ENCODE assay signal across 33 cellular contexts in genomic region chr2:108941767-108942166, GRCh38. TPM values are rescaled to one million over a fixed set of nuclear protein-coding genes. Genes with fewer than 3 reads are reported as not detected.
"Had no signal": no experiment of that assay in that cellular context is flagged by ENCODE, and none has a peak within 500 bp of the region (broad histone marks: within the 10 kb centered on the region; RNA-seq: fewer than 3 reads in every experiment).

No MANE protein-coding gene starts in this region.

- DNase-seq: activated CD4-positive, alpha-beta memory T cell treated with anti-CD3 and anti-CD28 coated beads for 36 hours; activated CD4-positive, alpha-beta T cell treated with anti-CD3 and anti-CD28 coated beads, Interleukin-2, amount 10 ng/mL, durations not matched to agents 7 days and 5 days; activated CD8-positive, alpha-beta memory T cell treated with anti-CD3 and anti-CD28 coated beads, Interleukin-2, amount 50 U/mL, for 4 hours; activated naive CD4-positive, alpha-beta T cell treated with anti-CD3 and anti-CD28 coated beads, Interleukin-2, amount 10 ng/mL, durations not matched to agents 7 days and 5 days; activated naive CD8-positive, alpha-beta T cell treated with anti-CD3 and anti-CD28 coated beads, Interleukin-2, amount 10 ng/mL, durations not matched to agents 7 days and 5 days; activated T-cell treated with anti-CD3 and anti-CD28 coated beads for 4 hours; activated T-cell treated with anti-CD3 and anti-CD28 coated beads, Interleukin-2, amount 50 U/mL, for 72 hours; amygdala; Kasumi-1; KG1; MG63; NCI-H1048; NCI-H1105 treated with DMSO at 0.1 percent for 48 hours; NCI-H1436; NCI-H1694; NCI-H1930; NCI-H2081 treated with DMSO at 0.1 percent for 48 hours; NCI-H226; NCI-H524 treated with DMSO at 0.1 percent for 48 hours; NK-92 treated with Interleukin-12 subunit alpha and Interleukin-12 subunit beta, amount 100 ng/mL, for 24 hours; PC-3; RPMI8226; SHP77 treated with DMSO at 0.1 percent for 48 hours; SK-N-SH had no signal

- H3K9ac ChIP-seq: SK-N-SH had no signal

- H3K36me3 ChIP-seq: ascending aorta, cardiac muscle cell, MG63, Peyer's patch, SJSA1 had no signal

- H3K27ac Mint-ChIP-seq: activated CD4-positive, alpha-beta memory T cell treated with anti-CD3 and anti-CD28 coated beads for 36 hours; activated CD4-positive, alpha-beta T cell treated with anti-CD3 and anti-CD28 coated beads, Interleukin-2, amount 10 ng/mL, durations not matched to agents 7 days and 5 days; activated naive CD4-positive, alpha-beta T cell treated with anti-CD3 and anti-CD28 coated beads, Interleukin-2, amount 10 ng/mL, durations not matched to agents 7 days and 5 days; activated naive CD8-positive, alpha-beta T cell treated with anti-CD3 and anti-CD28 coated beads, Interleukin-2, amount 10 ng/mL, durations not matched to agents 7 days and 5 days; activated T-cell treated with anti-CD3 and anti-CD28 coated beads, Interleukin-2, amount 50 U/mL, for 72 hours; activated T-helper 17 cell treated with anti-CD3 and anti-CD28 coated beads, Interleukin-2, amount 50 U/mL, for 72 hours; T-helper 1 cell treated with Interleukin-12 subunit alpha and Interleukin-12 subunit beta and Interleukin-4 antibody, amounts not matched to agents 30 μg/mL and 1 μg/mL, for 36 hours; T-helper 2 cell treated with Interferon-gamma antibody and Interleukin-4, amounts not matched to agents 5 μg/mL and 100 μg/mL, for 36 hours had no signal

- H3K4me1 Mint-ChIP-seq: central memory CD8-positive, alpha-beta T cell had no signal

- H3K9me3 ChIP-seq: ascending aorta, MG63, SJSA1, SK-N-SH had no signal

- H3K27me3 Mint-ChIP-seq: activated CD4-positive, alpha-beta memory T cell treated with anti-CD3 and anti-CD28 coated beads for 36 hours; activated CD4-positive, alpha-beta T cell treated with anti-CD3 and anti-CD28 coated beads, Interleukin-2, amount 10 ng/mL, durations not matched to agents 7 days and 5 days; activated naive CD4-positive, alpha-beta T cell treated with anti-CD3 and anti-CD28 coated beads, Interleukin-2, amount 10 ng/mL, durations not matched to agents 7 days and 5 days; activated naive CD8-positive, alpha-beta T cell treated with anti-CD3 and anti-CD28 coated beads, Interleukin-2, amount 10 ng/mL, durations not matched to agents 7 days and 5 days; activated T-helper 17 cell treated with anti-CD3 and anti-CD28 coated beads, Interleukin-2, amount 50 U/mL, for 72 hours had no signal

- H3K4me3 Mint-ChIP-seq: activated CD4-positive, alpha-beta memory T cell treated with anti-CD3 and anti-CD28 coated beads for 36 hours; activated CD4-positive, alpha-beta T cell treated with anti-CD3 and anti-CD28 coated beads, Interleukin-2, amount 10 ng/mL, durations not matched to agents 7 days and 5 days; activated naive CD4-positive, alpha-beta T cell treated with anti-CD3 and anti-CD28 coated beads, Interleukin-2, amount 10 ng/mL, durations not matched to agents 7 days and 5 days; activated naive CD8-positive, alpha-beta T cell treated with anti-CD3 and anti-CD28 coated beads, Interleukin-2, amount 10 ng/mL, durations not matched to agents 7 days and 5 days; activated T-cell treated with anti-CD3 and anti-CD28 coated beads, Interleukin-2, amount 50 U/mL, for 72 hours; activated T-helper 17 cell treated with anti-CD3 and anti-CD28 coated beads, Interleukin-2, amount 50 U/mL, for 72 hours; central memory CD8-positive, alpha-beta T cell; T-helper 1 cell treated with Interleukin-12 subunit alpha and Interleukin-12 subunit beta and Interleukin-4 antibody, amounts not matched to agents 30 μg/mL and 1 μg/mL, for 36 hours; T-helper 2 cell treated with Interferon-gamma antibody and Interleukin-4, amounts not matched to agents 5 μg/mL and 100 μg/mL, for 36 hours had no signal

- H3K27me3 ChIP-seq: ascending aorta, cardiac muscle cell, MG63, Peyer's patch had no signal

- ATAC-seq: activated T-cell treated with anti-CD3 and anti-CD28 coated beads, Interleukin-2, amount 50 U/mL, for 72 hours; activated T-helper 17 cell treated with anti-CD3 and anti-CD28 coated beads, Interleukin-2, amount 50 U/mL, for 72 hours; PC-3 had no signal

- H3K27ac ChIP-seq: ascending aorta, cardiac muscle cell, Peyer's patch, SJSA1 had no signal

- H3K4me2 ChIP-seq: SK-N-SH had no signal

- H3K4me3 ChIP-seq: ascending aorta, cardiac muscle cell, MG63, Peyer's patch, SJSA1 had no signal

- H3K4me1 ChIP-seq: ascending aorta, Peyer's patch, SJSA1 had no signal

RNA-seq across cellular contexts. Expression of gene EDAR, which starts 47.3 kb away (rescaled TPM):
- total RNA-seq: activated T-helper 17 cell treated with anti-CD3 and anti-CD28 coated beads, Interleukin-2, amount 50 U/mL, for 72 hours; ascending aorta; cardiac muscle cell; NCI-H460; SJSA1 had no signal
- polyA plus RNA-seq: cardiac muscle cell, SK-N-SH had no signal
